9 cellular contexts compared by ENCODE assay signal in the genomic region with DNA sequence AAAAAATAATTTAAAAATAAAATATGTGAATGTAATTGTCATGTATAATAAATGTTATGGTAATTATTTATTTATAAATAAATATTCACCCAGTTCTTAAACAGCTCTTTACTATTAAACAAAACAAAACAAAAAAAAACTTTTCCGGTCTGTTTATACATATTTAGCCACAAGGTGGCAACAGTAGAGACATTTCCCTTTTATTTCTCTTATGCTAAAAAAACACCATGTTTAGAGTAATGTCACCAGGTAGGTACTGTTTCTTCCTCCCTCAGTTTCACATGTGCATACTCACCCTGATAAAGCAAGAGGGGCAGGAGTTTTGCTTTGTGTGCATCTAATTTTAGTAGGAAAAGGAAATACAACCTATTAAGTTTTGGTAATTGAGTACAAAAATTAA.
A peak's percentile ranks its signal among the peaks of the same experiment; 100 is the strongest.
DNase-seq lines count a peak whose midpoint lies in the region; ATAC-seq and TF ChIP-seq lines count a peak whose summit lies in the region.
"Had no signal": no experiment of that assay in that cellular context is flagged by ENCODE, and none has a peak within 500 bp of the region (broad histone marks: within the 10 kb centered on the region; RNA-seq: fewer than 3 reads in every experiment).

No MANE protein-coding gene starts in this region.

- H2AFZ ChIP-seq in GM23338: no peak overlapping the region

- intact Hi-C loops in esophagus muscularis mucosa (cut with DNase I): no loop called here

- no peak overlapping the region for H3K4me3 ChIP-seq in GM23338
- H3K4me3 ChIP-seq in esophagus muscularis mucosa: no peak overlapping the region

- peak; percentile 6 for DNase-seq in DMS114 treated with DMSO at 0.1 percent for 48 hours (lab: John Stamatoyannopoulos, UW; ENCODE audit: unreplicated experiment)
- peak; percentile 62 for DNase-seq in GM23338 (ENCODE audit: low spot score)
- peak; percentile 10 for DNase-seq in RPMI8226
- DNase-seq in iris pigment epithelial cell (ENCODE audit: low read depth): peak; percentile 15
- DNase-seq in esophagus muscularis mucosa (ENCODE audit: extremely low spot score): no peak
- no peak for DNase-seq in KG1 (lab: John Stamatoyannopoulos, UW)
- no peak for DNase-seq in T-helper 9 cell

- TF ChIP-seq EP300 in esophagus muscularis mucosa (IDR thresholded peaks at IDR 0.05): no peak

- no peaks in the 10 kb centered on the region for H3K79me2 ChIP-seq in GM23338 (replicated peaks; ENCODE audit: insufficient read depth)

- 32% methylated on average over 1 of the region's 1 CpG for WGBS in esophagus muscularis mucosa

- no peaks in the 10 kb centered on the region for H4K20me1 ChIP-seq in GM23338 (replicated peaks; ENCODE audit: insufficient read depth)

- H3K27me3 ChIP-seq in GM23338 (ENCODE audit: insufficient read depth) (no peaks in the 10 kb centered on the region), esophagus muscularis mucosa (no peaks in the 10 kb centered on the region)

- TF ChIP-seq POLR2A in esophagus muscularis mucosa (IDR thresholded peaks at IDR 0.05; ENCODE audit: low read depth): no peak

- H3F3A ChIP-seq in GM23338 (replicated peaks; ENCODE audit: low read depth): no peaks in the 10 kb centered on the region

- H3K9me3 ChIP-seq in esophagus muscularis mucosa: no peaks in the 10 kb centered on the region

- no peak overlapping the region for H3K27ac ChIP-seq in GM23338 (ENCODE audit: low read depth)
- H3K27ac ChIP-seq in esophagus muscularis mucosa (replicated peaks in 1 of 4): no peak overlapping the region

- no peak overlapping the region for H3K27ac Mint-ChIP-seq in GM23338
- H3K27ac Mint-ChIP-seq: T-helper 1 cell treated with Interleukin-12 subunit alpha and Interleukin-12 subunit beta and Interleukin-4 antibody, amounts not matched to agents 30 μg/mL and 1 μg/mL, for 36 hours had no signal

- peak; percentile 32 to 63; a peak in 3 of 4 replicates for TF ChIP-seq CTCF in GM23338 (conservative IDR thresholded peaks at IDR 0.05; ENCODE audit: low read depth in 2 of 2)
- TF ChIP-seq CTCF in esophagus muscularis mucosa (IDR thresholded peaks at IDR 0.05): peak in 1 of 3 experiments; percentile 28

- H3K36me3 ChIP-seq in GM23338 (ENCODE audit: insufficient read depth) (no peaks in the 10 kb centered on the region), esophagus muscularis mucosa (no peaks in the 10 kb centered on the region)

- no peak overlapping the region for H3K4me3 Mint-ChIP-seq in GM23338
- H3K4me3 Mint-ChIP-seq: T-helper 1 cell treated with Interleukin-12 subunit alpha and Interleukin-12 subunit beta and Interleukin-4 antibody, amounts not matched to agents 30 μg/mL and 1 μg/mL, for 36 hours had no signal

- peaks cover 13% of the 10 kb centered on the region for H3K36me3 Mint-ChIP-seq in GM23338 (ENCODE audit: low read depth)

- ATAC-seq in GM23338 (no peak), HG02852 (IDR thresholded peaks at IDR 0.05; ENCODE audit: unreplicated experiment) (no peak)

- peaks cover 24% of the 10 kb centered on the region for H3K4me1 Mint-ChIP-seq in GM23338

- H3K4me2 ChIP-seq in GM23338: no peak overlapping the region

- H3K9me3 Mint-ChIP-seq in GM23338: peaks cover 3% of the 10 kb centered on the region

- no peaks in the 10 kb centered on the region for H3K27me3 Mint-ChIP-seq in GM23338 (ENCODE audit: insufficient read depth, low read depth, poor library complexity)

- H3K4me1 ChIP-seq in GM23338 (ENCODE audit: insufficient read depth): peaks cover 20% of the 10 kb centered on the region
- no peaks in the 10 kb centered on the region for H3K4me1 ChIP-seq in esophagus muscularis mucosa

- no peaks in the 10 kb centered on the region for H3K9me2 ChIP-seq in GM23338 (ENCODE audit: insufficient read depth)

TF ChIP-seq in GM23338, 12 proteins besides CTCF, POLR2A, EP300 and RAD21 (continues in another document):
- TF ChIP-seq REST (IDR thresholded peaks at IDR 0.05; ENCODE audit: unreplicated experiment): no peak
- TF ChIP-seq POLR2AphosphoS5 (IDR thresholded peaks at IDR 0.05; ENCODE audit: low read depth): no peak
- TF ChIP-seq ZNF462 (CRISPR knock-in tag; IDR thresholded peaks at IDR 0.05): no peak

Comparison
In these comparisons a context has a peak if more than half of its experiments do, and no peak if none do; other contexts are left out.
1. DNase-seq: peak in DMS114 treated with DMSO at 0.1 percent for 48 hours (single experiment), GM23338 (single experiment), RPMI8226 (single experiment) and iris pigment epithelial cell (single experiment); none in esophagus muscularis mucosa (single experiment), KG1 (single experiment) and T-helper 9 cell (single experiment).